In genomic region chr3:43865376-43865775, GRCh38 we compare ENCODE assay signal across 24 cellular contexts.
"Had no signal": no experiment of that assay in that cellular context is flagged by ENCODE, and none has a peak within 500 bp of the region (broad histone marks: within the 10 kb centered on the region; RNA-seq: fewer than 3 reads in every experiment).

No MANE protein-coding gene starts in this region.

- H3K27me3 ChIP-seq: breast epithelium, colonic mucosa, suprapubic skin, uterus had no signal

- H3K4me1 Mint-ChIP-seq: activated naive CD8-positive, alpha-beta T cell treated with anti-CD3 and anti-CD28 coated beads, Interleukin-2, amount 10 ng/mL, durations not matched to agents 7 days and 5 days; nephron progenitor cell; stimulated activated memory B cell treated with anti-CD40 and anti-IgM and Interleukin-4, amounts not matched to agents 10 μg/mL and 1 μg/mL and 100 μg/mL, for 72 hours had no signal

- H3K27ac ChIP-seq: breast epithelium, colonic mucosa, dorsolateral prefrontal cortex, stomach, suprapubic skin, transverse colon, uterus had no signal

- ATAC-seq: activated CD8-positive, alpha-beta T cell treated with anti-CD3 and anti-CD28 coated beads, Interleukin-2, amount 10 ng/mL, durations not matched to agents 7 days and 5 days; left ventricle myocardium superior; sciatic nerve; stimulated activated memory B cell treated with anti-CD40 and anti-IgM and Interleukin-4, amounts not matched to agents 10 μg/mL and 1 μg/mL and 100 μg/mL, for 72 hours had no signal

- H3K9me3 ChIP-seq: breast epithelium, colonic mucosa, stomach, suprapubic skin, transverse colon, uterus had no signal

- H3K27ac Mint-ChIP-seq: activated CD8-positive, alpha-beta T cell treated with anti-CD3 and anti-CD28 coated beads, Interleukin-2, amount 10 ng/mL, durations not matched to agents 7 days and 5 days; activated naive CD8-positive, alpha-beta T cell treated with anti-CD3 and anti-CD28 coated beads, Interleukin-2, amount 10 ng/mL, durations not matched to agents 7 days and 5 days; nephron progenitor cell; stimulated activated memory B cell treated with anti-CD40 and anti-IgM and Interleukin-4, amounts not matched to agents 10 μg/mL and 1 μg/mL and 100 μg/mL, for 72 hours had no signal

- DNase-seq: activated CD4-positive, alpha-beta T cell treated with anti-CD3 and anti-CD28 coated beads for 1 hour; activated CD4-positive, alpha-beta T cell treated with anti-CD3 and anti-CD28 coated beads, Interleukin-2, amount 50 U/mL, for 1 hour; activated CD8-positive, alpha-beta T cell treated with anti-CD3 and anti-CD28 coated beads, Interleukin-2, amount 10 ng/mL, durations not matched to agents 7 days and 5 days; activated naive CD4-positive, alpha-beta T cell; activated naive CD8-positive, alpha-beta T cell treated with anti-CD3 and anti-CD28 coated beads, Interleukin-2, amount 10 ng/mL, durations not matched to agents 7 days and 5 days; activated T-cell treated with anti-CD3 and anti-CD28 coated beads, Interleukin-2, amount 50 U/mL, for 1 hour; amniotic stem cell; colonic mucosa; dorsolateral prefrontal cortex; foreskin melanocyte; hippocampal formation; left ventricle myocardium superior; nephron progenitor cell; nucleus accumbens; posterior cingulate gyrus; small intestine; stimulated activated CD4-positive, alpha-beta T cell treated with anti-CD3 and anti-CD28 coated beads, Interleukin-15, amount 100 ng/mL, for 24 hours; stomach; transverse colon; uterus had no signal

- H3K36me3 ChIP-seq: breast epithelium, colonic mucosa, stomach, suprapubic skin, transverse colon, uterus had no signal

- H3K4me3 Mint-ChIP-seq: activated CD8-positive, alpha-beta T cell treated with anti-CD3 and anti-CD28 coated beads, Interleukin-2, amount 10 ng/mL, durations not matched to agents 7 days and 5 days; activated naive CD8-positive, alpha-beta T cell treated with anti-CD3 and anti-CD28 coated beads, Interleukin-2, amount 10 ng/mL, durations not matched to agents 7 days and 5 days; nephron progenitor cell; stimulated activated memory B cell treated with anti-CD40 and anti-IgM and Interleukin-4, amounts not matched to agents 10 μg/mL and 1 μg/mL and 100 μg/mL, for 72 hours had no signal

- H3K4me1 ChIP-seq: breast epithelium, colonic mucosa, suprapubic skin, transverse colon, uterus had no signal

- H3K36me3 Mint-ChIP-seq: activated naive CD8-positive, alpha-beta T cell treated with anti-CD3 and anti-CD28 coated beads, Interleukin-2, amount 10 ng/mL, durations not matched to agents 7 days and 5 days; stimulated activated memory B cell treated with anti-CD40 and anti-IgM and Interleukin-4, amounts not matched to agents 10 μg/mL and 1 μg/mL and 100 μg/mL, for 72 hours had no signal

- H3K9me3 Mint-ChIP-seq: activated naive CD8-positive, alpha-beta T cell treated with anti-CD3 and anti-CD28 coated beads, Interleukin-2, amount 10 ng/mL, durations not matched to agents 7 days and 5 days; nephron progenitor cell; stimulated activated memory B cell treated with anti-CD40 and anti-IgM and Interleukin-4, amounts not matched to agents 10 μg/mL and 1 μg/mL and 100 μg/mL, for 72 hours had no signal

- H3K4me3 ChIP-seq: breast epithelium, colonic mucosa, dorsolateral prefrontal cortex, stomach, suprapubic skin, transverse colon, uterus had no signal
